In the genomic region with DNA sequence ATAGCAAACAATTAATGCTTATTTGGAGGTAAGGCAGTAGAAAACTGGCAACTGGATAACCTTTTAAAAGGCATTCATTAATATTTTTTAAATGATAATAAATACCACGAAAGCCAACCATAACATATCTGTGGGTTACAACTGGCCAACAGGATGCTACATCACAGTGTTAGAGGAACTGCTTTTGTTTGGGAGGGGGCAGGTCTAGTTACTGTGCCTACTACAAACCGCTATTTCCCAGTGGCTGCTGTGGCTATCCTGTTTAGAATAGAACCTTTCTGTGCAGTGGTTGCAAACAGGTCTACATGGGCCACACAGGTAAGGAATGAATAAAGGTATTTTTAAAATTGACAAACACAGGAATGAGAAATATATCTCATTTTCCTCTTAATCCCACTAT, we compare ENCODE assay signal across 10 cellular contexts. TPM values are rescaled to one million over a fixed set of nuclear protein-coding genes. Genes with fewer than 3 reads are reported as not detected.
DNase-seq lines count a peak whose midpoint lies in the region; TF ChIP-seq lines count a peak whose summit lies in the region.
"Had no signal": no experiment of that assay in that cellular context is flagged by ENCODE, and none has a peak within 500 bp of the region (broad histone marks: within the 10 kb centered on the region; RNA-seq: fewer than 3 reads in every experiment).

No MANE protein-coding gene starts in this region.

- DNase-seq in MG63 (no peak), pons (ENCODE audit: low spot score) (no peak), GM19238 (ENCODE audit: insufficient read length, low spot score) (no peak), NCI-H69 (lab: John Stamatoyannopoulos, UW) (no peak), hypothalamus (lab: John Stamatoyannopoulos, UW) (no peak)
- DNase-seq: NCI-H1436 had no signal

- no peaks in the 10 kb centered on the region for H3K9me3 Mint-ChIP-seq in dendritic cell treated with granulocyte-macrophage colony-stimulating factor and Interleukin-4, amounts not matched to agents 40 ng/mL and 50 ng/mL, for 4 days
- no peaks in the 10 kb centered on the region for H3K9me3 Mint-ChIP-seq in nephron

- H3K36me3 Mint-ChIP-seq in dendritic cell treated with granulocyte-macrophage colony-stimulating factor and Interleukin-4, amounts not matched to agents 40 ng/mL and 50 ng/mL, for 4 days (ENCODE audit: low read depth) = peaks cover 55% of the 10 kb centered on the region
- peaks cover 19% of the 10 kb centered on the region for H3K36me3 Mint-ChIP-seq in nephron (ENCODE audit: low read depth)

- H3K27me3 Mint-ChIP-seq in dendritic cell treated with granulocyte-macrophage colony-stimulating factor and Interleukin-4, amounts not matched to agents 40 ng/mL and 50 ng/mL, for 4 days = peaks cover 2% of the 10 kb centered on the region
- no peaks in the 10 kb centered on the region for H3K27me3 Mint-ChIP-seq in nephron (ENCODE audit: low read depth)

- H3K4me3 ChIP-seq in MG63 = peak overlapping the region; percentile 87

- H3K4me3 Mint-ChIP-seq in dendritic cell treated with granulocyte-macrophage colony-stimulating factor and Interleukin-4, amounts not matched to agents 40 ng/mL and 50 ng/mL, for 4 days = peak overlapping the region; percentile 91
- peak overlapping the region; percentile 95 to 98 (median 96) for H3K4me3 Mint-ChIP-seq in nephron

- H3K27ac Mint-ChIP-seq in dendritic cell treated with granulocyte-macrophage colony-stimulating factor and Interleukin-4, amounts not matched to agents 40 ng/mL and 50 ng/mL, for 4 days = peak overlapping the region; percentile 95
- no peak overlapping the region for H3K27ac Mint-ChIP-seq in nephron

- H3K4me1 Mint-ChIP-seq in dendritic cell treated with granulocyte-macrophage colony-stimulating factor and Interleukin-4, amounts not matched to agents 40 ng/mL and 50 ng/mL, for 4 days (ENCODE audit: low read depth) = peaks cover 22% of the 10 kb centered on the region
- peaks cover 21% of the 10 kb centered on the region for H3K4me1 Mint-ChIP-seq in nephron

- TF ChIP-seq CTCF in C4-2B (conservative IDR thresholded peaks at IDR 0.05) (no peak), nephron (IDR thresholded peaks at IDR 0.05; ENCODE audit: unreplicated experiment in 3 of 3) (no peak)

- no peaks in the 10 kb centered on the region for H3K9me3 ChIP-seq in MG63

- H3K27ac ChIP-seq in C4-2B = peak overlapping the region; percentile 73; the same call in 1 of the 2 replicates

- intact Hi-C loops in dendritic cell treated with granulocyte-macrophage colony-stimulating factor and Interleukin-4, amounts not matched to agents 40 ng/mL and 50 ng/mL, for 4 days (cut with micrococcal nuclease) = no loop called here

- peaks cover 31% of the 10 kb centered on the region for H3K36me3 ChIP-seq in MG63

- H3K27me3 ChIP-seq in MG63 = no peaks in the 10 kb centered on the region

RNA-seq across cellular contexts. Expression of gene PIGT, which starts 1.0 kb away (rescaled TPM):
- 35.6 and 66.5 TPM in 2 replicates for total RNA-seq in MG63 (2014; rRNA removed; shearing (Covaris generic); ENCODE audit: low replicate concordance)

RNA-seq across cellular contexts. Expression of gene DBNDD2, which starts 8.8 kb away (rescaled TPM):
- 17.6 and 25.0 TPM in 2 replicates for total RNA-seq in MG63 (2014; rRNA removed; shearing (Covaris generic); ENCODE audit: low replicate concordance)

RNA-seq across cellular contexts. Expression of gene TP53TG5, which starts 38.8 kb away (rescaled TPM):
- total RNA-seq in MG63 (2014; rRNA removed; shearing (Covaris generic); ENCODE audit: low replicate concordance) = not detected in 2 replicates
- total RNA-seq: bronchial epithelial cell had no signal

RNA-seq across cellular contexts. Expression of gene WFDC2, which starts 52.6 kb away (rescaled TPM):
- total RNA-seq in MG63 (2014; rRNA removed; shearing (Covaris generic); ENCODE audit: low replicate concordance) = not detected in 2 replicates
- total RNA-seq: bronchial epithelial cell had no signal

RNA-seq across cellular contexts. Expression of gene SYS1, which starts 54.0 kb away (rescaled TPM):
- 24.5 and 32.3 TPM in 2 replicates for total RNA-seq in MG63 (2014; rRNA removed; shearing (Covaris generic); ENCODE audit: low replicate concordance)
